In genomic region chr7:30983042-30983913, GRCh38 we compare ENCODE assay signal across 8 cellular contexts. TPM values are rescaled to one million over a fixed set of nuclear protein-coding genes. Genes with fewer than 3 reads are reported as not detected.
DNase-seq lines count a peak whose midpoint lies in the region; ATAC-seq and TF ChIP-seq lines count a peak whose summit lies in the region.

No MANE protein-coding gene starts in this region.

- no peaks in the 10 kb centered on the region for H3K9me3 ChIP-seq in HUES48 (ENCODE audit: control insufficient read depth, insufficient read depth, low read length)
- no peaks in the 10 kb centered on the region for H3K9me3 ChIP-seq in PC-3 (ENCODE audit: low read length)
- no peaks in the 10 kb centered on the region for H3K9me3 ChIP-seq in stomach

- H3K4me3 ChIP-seq in HUES48 (ENCODE audit: low read depth, low read length) (peak overlapping the region; percentile 51; the same call in 1 of the 2 replicates), PC-3 (ENCODE audit: low read length) (no peak overlapping the region), fibroblast of mammary gland (ENCODE audit: control insufficient read depth, low read depth, low read length) (no peak overlapping the region), stomach (peak overlapping the region in 1 of 4 donors; percentile 16)

- H3K4me1 ChIP-seq in HUES48 (ENCODE audit: control insufficient read depth, insufficient read depth, low read length), result peaks cover 40% of the 10 kb centered on the region
- H3K4me1 ChIP-seq in PC-3 (ENCODE audit: insufficient read depth, low read length), result peaks cover 7% of the 10 kb centered on the region; the same call in 1 of the 2 replicates
- H3K4me1 ChIP-seq in stomach, result peaks cover 0 to 14% (median 7%) of the 10 kb centered on the region in 4 donors

- POLR2A ChIA-PET in PC-3 (lab: Charles Lee; ENCODE audit: unreplicated experiment), result interaction anchor here (0.6 to 0.9 kb wide), 2 partner anchors 137 to 140 kb away, joined by 3 to 13 read pairs; no protein-coding TSS in a partner anchor

- H3K9ac ChIP-seq in HUES48 (ENCODE audit: low read depth, low read length) (no peak overlapping the region), PC-3 (ENCODE audit: low read length) (no peak overlapping the region)

- H3F3A ChIP-seq in PC-3 (ENCODE audit: low read length, unreplicated experiment), result no peaks in the 10 kb centered on the region

- no TSS peak for BruUV-seq in PC-3 (replicated peaks; lab: Mats Ljungman, UMichigan)

- no peaks in the 10 kb centered on the region for H3K36me3 ChIP-seq in HUES48 (ENCODE audit: control insufficient read depth, insufficient read depth, low read length)
- H3K36me3 ChIP-seq in PC-3 (ENCODE audit: low read depth, low read length), result no peaks in the 10 kb centered on the region
- H3K36me3 ChIP-seq in stomach, result no peaks in the 10 kb centered on the region

- H4K20me1 ChIP-seq in PC-3 (ENCODE audit: low read length), result no peaks in the 10 kb centered on the region

- no peak for TF ChIP-seq EP300 in stomach (IDR thresholded peaks at IDR 0.05)

- ATAC-seq in GM21528 (IDR thresholded peaks at IDR 0.05; ENCODE audit: low FRiP score, unreplicated experiment) (peak; percentile 87), PC-3 (peak; percentile 90)

- no peak for TF ChIP-seq POLR2A in stomach (IDR thresholded peaks at IDR 0.05)

- H3K27ac Mint-ChIP-seq in activated T-cell treated with anti-CD3 and anti-CD28 coated beads, Interleukin-2, amount 50 U/mL, for 24 hours, result no peak overlapping the region
- H3K27ac Mint-ChIP-seq in neural crest cell (ENCODE audit: unreplicated experiment), result peak overlapping the region; percentile 28

- H3K9me2 ChIP-seq in PC-3 (replicated peaks; ENCODE audit: low read length), result no peaks in the 10 kb centered on the region

- DNase-seq in Daoy (ENCODE audit: low read depth), result peak; percentile 93
- peak; percentile 89 for DNase-seq in PC-3
- DNase-seq in activated T-cell treated with anti-CD3 and anti-CD28 coated beads, Interleukin-2, amount 50 U/mL, for 24 hours, result peak; percentile 86
- DNase-seq in fibroblast of mammary gland (ENCODE audit: low read depth), result peak; percentile 80
- peak; percentile 97 for DNase-seq in neural crest cell (ENCODE audit: low read depth, low spot score)
- DNase-seq in stomach, result peak; percentile 85

- intact Hi-C loops in PC-3 (cut with micrococcal nuclease) (loop anchor here (1.0 kb wide), 2 partner anchors 139 to 144 kb away; no protein-coding TSS in a partner anchor), stomach (cut with DNase I; ENCODE audit: low total_unique reads) (loop anchor here (5.0 kb wide), 1 partner anchor 139 kb away; no protein-coding TSS in a partner anchor)

- H3K27me3 ChIP-seq in HUES48 (ENCODE audit: control insufficient read depth, insufficient read depth, low read length) (no peaks in the 10 kb centered on the region; the same call in 1 of the 2 replicates), PC-3 (ENCODE audit: low read length) (peaks cover 27% of the 10 kb centered on the region), stomach (peaks cover 0 to 44% (median 0%) of the 10 kb centered on the region in 3 donors)

- H3K27me3 Mint-ChIP-seq in activated T-cell treated with anti-CD3 and anti-CD28 coated beads, Interleukin-2, amount 50 U/mL, for 24 hours, result peaks cover 51% of the 10 kb centered on the region
- H3K27me3 Mint-ChIP-seq in neural crest cell (ENCODE audit: low read depth), result peaks cover 48% of the 10 kb centered on the region

- H3K79me2 ChIP-seq in PC-3 (ENCODE audit: low read length), result no peaks in the 10 kb centered on the region

- H3K36me3 Mint-ChIP-seq in activated T-cell treated with anti-CD3 and anti-CD28 coated beads, Interleukin-2, amount 50 U/mL, for 24 hours (ENCODE audit: low read depth), result no peaks in the 10 kb centered on the region
- no peaks in the 10 kb centered on the region for H3K36me3 Mint-ChIP-seq in neural crest cell (ENCODE audit: low read depth)

- H3K4me3 Mint-ChIP-seq in activated T-cell treated with anti-CD3 and anti-CD28 coated beads, Interleukin-2, amount 50 U/mL, for 24 hours, result no peak overlapping the region
- H3K4me3 Mint-ChIP-seq in neural crest cell, result no peak overlapping the region

- H3K4me2 ChIP-seq in PC-3 (ENCODE audit: low read length), result no peak overlapping the region

- CTCF ChIA-PET in PC-3 (lab: Charles Lee), result interaction anchor here (0.5 to 4.4 kb wide), 12 partner anchors 9 to 616 kb away, joined by 3 to 112 read pairs (median 4); no protein-coding TSS in a partner anchor

- no peak overlapping the region for H2AFZ ChIP-seq in PC-3 (ENCODE audit: low read length)

- H3K4me1 Mint-ChIP-seq in activated T-cell treated with anti-CD3 and anti-CD28 coated beads, Interleukin-2, amount 50 U/mL, for 24 hours (ENCODE audit: low read depth), result peaks cover 4% of the 10 kb centered on the region
- H3K4me1 Mint-ChIP-seq in neural crest cell, result peaks cover 37% of the 10 kb centered on the region

- no peaks in the 10 kb centered on the region for H3K9me3 Mint-ChIP-seq in activated T-cell treated with anti-CD3 and anti-CD28 coated beads, Interleukin-2, amount 50 U/mL, for 24 hours
- H3K9me3 Mint-ChIP-seq in neural crest cell, result no peaks in the 10 kb centered on the region

- 6 to 9% (median 8%) methylated on average over 13 to 15 of the region's 15 CpGs for WGBS in stomach, 5 donors

- peak; percentile 86 for TF ChIP-seq CTCF in PC-3 (conservative IDR thresholded peaks at IDR 0.05; ENCODE audit: low read depth, low read length)
- peak; percentile 80 for TF ChIP-seq CTCF in fibroblast of mammary gland (conservative IDR thresholded peaks at IDR 0.05; ENCODE audit: control insufficient read depth, insufficient read depth, low read depth, low read length)
- TF ChIP-seq CTCF in neural crest cell (conservative IDR thresholded peaks at IDR 0.05), result peak; percentile 93
- peak in 5 of 7 experiments; percentile 75 to 96 (median 90) for TF ChIP-seq CTCF in stomach (IDR thresholded peaks at IDR 0.05)

- H3K27ac ChIP-seq in HUES48 (ENCODE audit: low read depth, low read length) (no peak overlapping the region), PC-3 (ENCODE audit: low read length) (no peak overlapping the region), stomach (no peak overlapping the region)

RNA-seq across cellular contexts. Expression of gene GHRHR, which starts 19.5 kb away (rescaled TPM):
- total RNA-seq in Daoy (2014; rRNA removed; shearing (Covaris generic)), result not detected in 2 replicates
- total RNA-seq in PC-3 (2014; rRNA removed) (not detected in 2 replicates), neural crest cell (0.84 TPM in 1 of 2 replicates, not detected in the other), stomach (not detected)
- under 1 TPM in 1 of 3 donors, not detected in 2; 0.33 TPM for polyA plus RNA-seq in stomach
